27 cellular contexts compared by ENCODE assay signal in the genomic region with DNA sequence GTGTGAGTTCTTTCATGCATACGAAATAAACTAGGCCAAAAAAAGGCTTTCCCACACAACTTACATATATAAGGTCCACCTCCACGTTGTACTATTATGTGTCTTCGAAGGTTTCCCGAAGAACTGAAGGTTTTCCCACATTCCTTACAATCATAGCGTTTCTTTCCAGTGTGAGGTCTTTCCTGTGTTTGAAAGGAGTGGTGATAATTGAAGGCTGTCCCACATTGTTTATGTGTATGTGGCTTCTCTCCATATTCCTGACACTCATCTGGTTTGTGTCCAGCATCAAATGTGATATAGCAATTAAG.
"Had no signal": no experiment of that assay in that cellular context is flagged by ENCODE, and none has a peak within 500 bp of the region (broad histone marks: within the 10 kb centered on the region; RNA-seq: fewer than 3 reads in every experiment).

No MANE protein-coding gene starts in this region.

- H3K27ac Mint-ChIP-seq: activated CD4-positive, alpha-beta memory T cell treated with anti-CD3 and anti-CD28 coated beads for 36 hours; activated CD4-positive, alpha-beta T cell treated with anti-CD3 and anti-CD28 coated beads, Interleukin-2, amount 10 ng/mL, durations not matched to agents 7 days and 5 days; activated naive CD4-positive, alpha-beta T cell treated with anti-CD3 and anti-CD28 coated beads, Interleukin-2, amount 10 ng/mL, durations not matched to agents 7 days and 5 days; activated naive CD8-positive, alpha-beta T cell treated with anti-CD3 and anti-CD28 coated beads for 36 hours; activated T-helper 2 cell treated with anti-CD3 and anti-CD28 coated beads, Interferon-gamma antibody, Interleukin-2, Interleukin-4, amounts not matched to agents 10 μg/mL and 5 μg/mL and 100 μg/mL, durations not matched to agents 14 hours and 24 hours and 36 hours had no signal

- H3K4me1 ChIP-seq: adrenal gland had no signal

- DNase-seq: activated CD4-positive, alpha-beta memory T cell treated with anti-CD3 and anti-CD28 coated beads for 36 hours; activated CD4-positive, alpha-beta T cell treated with anti-CD3 and anti-CD28 coated beads, Interleukin-2, amount 10 ng/mL, durations not matched to agents 7 days and 5 days; activated CD4-positive, CD25-positive, alpha-beta regulatory T cell; activated CD8-positive, alpha-beta memory T cell treated with anti-CD3 and anti-CD28 coated beads for 24 hours; activated gamma-delta T cell treated with Interleukin-2 at 50 U/mL for 16 hours; activated naive CD4-positive, alpha-beta T cell treated with anti-CD3 and anti-CD28 coated beads, Interleukin-2, amount 10 ng/mL, durations not matched to agents 7 days and 5 days; activated naive CD8-positive, alpha-beta T cell treated with anti-CD3 and anti-CD28 coated beads for 36 hours; activated T-cell treated with anti-CD3 and anti-CD28 coated beads for 4 hours; activated T-cell treated with anti-CD3 and anti-CD28 coated beads, Interleukin-2, amount 50 U/mL, for 48 hours; adrenal gland; anterior cingulate cortex; caudate nucleus; NCI-H1092; NCI-H1417; NCI-H1930; NCI-H345; NCI-H510A; NCI-H526 treated with DMSO at 0.1 percent for 48 hours; NCI-H82; RPMI8226; T-helper 1 cell had no signal

- H3K4me3 Mint-ChIP-seq: activated CD4-positive, alpha-beta memory T cell treated with anti-CD3 and anti-CD28 coated beads for 36 hours; activated CD4-positive, alpha-beta T cell treated with anti-CD3 and anti-CD28 coated beads, Interleukin-2, amount 10 ng/mL, durations not matched to agents 7 days and 5 days; activated naive CD4-positive, alpha-beta T cell treated with anti-CD3 and anti-CD28 coated beads, Interleukin-2, amount 10 ng/mL, durations not matched to agents 7 days and 5 days; activated naive CD8-positive, alpha-beta T cell treated with anti-CD3 and anti-CD28 coated beads for 36 hours had no signal

- H3K27ac ChIP-seq: adrenal gland, KMS-11, SK-N-MC, VCaP had no signal

- H3K4me1 Mint-ChIP-seq: activated CD4-positive, alpha-beta T cell treated with anti-CD3 and anti-CD28 coated beads, Interleukin-2, amount 10 ng/mL, durations not matched to agents 7 days and 5 days; activated naive CD4-positive, alpha-beta T cell treated with anti-CD3 and anti-CD28 coated beads, Interleukin-2, amount 10 ng/mL, durations not matched to agents 7 days and 5 days; activated naive CD8-positive, alpha-beta T cell treated with anti-CD3 and anti-CD28 coated beads for 36 hours had no signal

- H3K27me3 ChIP-seq: adrenal gland had no signal

- H3K9ac ChIP-seq: KMS-11 had no signal

- H3K27me3 Mint-ChIP-seq: activated CD4-positive, alpha-beta memory T cell treated with anti-CD3 and anti-CD28 coated beads for 36 hours; activated CD4-positive, alpha-beta T cell treated with anti-CD3 and anti-CD28 coated beads, Interleukin-2, amount 10 ng/mL, durations not matched to agents 7 days and 5 days; activated naive CD4-positive, alpha-beta T cell treated with anti-CD3 and anti-CD28 coated beads, Interleukin-2, amount 10 ng/mL, durations not matched to agents 7 days and 5 days; activated naive CD8-positive, alpha-beta T cell treated with anti-CD3 and anti-CD28 coated beads for 36 hours had no signal

- ATAC-seq: Panc1, Right ventricle myocardium inferior had no signal

- H3K4me3 ChIP-seq: SK-N-MC had no signal
